34 cellular contexts compared by ENCODE assay signal in the genomic region with DNA sequence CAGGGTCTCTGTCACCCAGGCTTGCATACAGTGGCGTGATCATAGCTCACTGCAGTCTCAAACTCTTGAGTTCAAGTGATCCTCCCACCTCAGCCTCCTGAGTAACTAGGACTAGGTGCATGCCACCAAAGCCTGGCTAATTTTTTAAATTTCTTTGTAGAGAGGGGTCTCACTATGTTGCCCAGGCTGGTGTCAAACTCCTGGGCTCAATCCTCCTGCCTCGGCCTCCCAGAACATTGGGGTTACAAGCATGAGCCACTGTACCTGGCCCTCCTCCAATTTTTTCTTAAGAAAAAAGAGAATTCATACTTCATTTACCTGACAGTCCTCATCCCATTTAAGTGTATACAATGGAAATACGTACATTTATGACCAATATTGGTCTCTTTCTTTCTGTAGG.
"Had no signal": no experiment of that assay in that cellular context is flagged by ENCODE, and none has a peak within 500 bp of the region (broad histone marks: within the 10 kb centered on the region; RNA-seq: fewer than 3 reads in every experiment).

No MANE protein-coding gene starts in this region.

- H3K27ac ChIP-seq: adrenal gland, body of pancreas, SJCRH30 had no signal

- DNase-seq: activated CD4-positive, alpha-beta memory T cell treated with anti-CD3 and anti-CD28 coated beads for 36 hours; activated CD4-positive, alpha-beta T cell treated with anti-CD3 and anti-CD28 coated beads for 4 hours; activated CD4-positive, alpha-beta T cell treated with anti-CD3 and anti-CD28 coated beads, Interleukin-2, amount 50 U/mL, for 1 hour; activated CD4-positive, CD25-positive, alpha-beta regulatory T cell treated with anti-CD3 and anti-CD28 coated beads, Interleukin-2, amount 50 U/mL, for 72 hours; activated CD8-positive, alpha-beta memory T cell treated with anti-CD3 and anti-CD28 coated beads, Interleukin-2, amount 50 U/mL, for 4 hours; activated gamma-delta T cell treated with Interleukin-2 at 50 U/mL for 16 hours; activated naive CD4-positive, alpha-beta T cell treated with anti-CD3 and anti-CD28 coated beads for 36 hours; activated T-cell treated with anti-CD3 and anti-CD28 coated beads for 4 hours; activated T-cell treated with anti-CD3 and anti-CD28 coated beads, Interleukin-2, amount 50 U/mL, for 4 hours; adrenal gland; body of pancreas; caudate nucleus; Karpas-422; KBM-7; MG63; NCI-H1048; NCI-H1105 treated with DMSO at 0.1 percent for 48 hours; NCI-H1436; NCI-H1694; NCI-H1930; NCI-H2081 treated with DMSO at 0.1 percent for 48 hours; NCI-H345; NCI-H524 treated with DMSO at 0.1 percent for 48 hours; SHP77; SJCRH30 had no signal

- H3K27me3 ChIP-seq: adrenal gland, body of pancreas, MG63, SJCRH30 had no signal

- FAIRE-seq: astrocyte, bronchial epithelial cell, TTC549 had no signal

- H3K27me3 Mint-ChIP-seq: activated CD4-positive, alpha-beta memory T cell treated with anti-CD3 and anti-CD28 coated beads for 36 hours had no signal

- H3K4me1 ChIP-seq: adrenal gland, body of pancreas, SJCRH30 had no signal

- H3K4me3 ChIP-seq: adrenal gland, body of pancreas, MG63, SJCRH30, SK-N-MC had no signal

- H3K36me3 ChIP-seq: adrenal gland, SJCRH30 had no signal

- H3K27ac Mint-ChIP-seq: activated CD4-positive, alpha-beta memory T cell treated with anti-CD3 and anti-CD28 coated beads for 36 hours; activated naive CD4-positive, alpha-beta T cell treated with anti-CD3 and anti-CD28 coated beads for 36 hours; activated naive CD4-positive, alpha-beta T cell treated with anti-CD3 and anti-CD28 coated beads, Interleukin-2, amount 50 U/mL, for 72 hours; activated T-helper 1 cell treated with anti-CD3 and anti-CD28 coated beads, Interleukin-12 subunit alpha, Interleukin-12 subunit beta, Interleukin-2, Interleukin-4 antibody, amounts not matched to agents 30 ng/mL and 10 ng/mL and 1 ng/mL, durations not matched to agents 14 hours and 24 hours and 36 hours; T-helper 1 cell treated with Interleukin-12 subunit alpha and Interleukin-12 subunit beta and Interleukin-4 antibody, amounts not matched to agents 30 μg/mL and 1 μg/mL, for 36 hours; T-helper 2 cell treated with Interferon-gamma antibody and Interleukin-4, amounts not matched to agents 5 μg/mL and 100 μg/mL, for 36 hours had no signal

- H3K9me3 Mint-ChIP-seq: activated CD4-positive, alpha-beta memory T cell treated with anti-CD3 and anti-CD28 coated beads for 36 hours; activated naive CD4-positive, alpha-beta T cell treated with anti-CD3 and anti-CD28 coated beads, Interleukin-2, amount 50 U/mL, for 72 hours; activated T-helper 1 cell treated with anti-CD3 and anti-CD28 coated beads, Interleukin-12 subunit alpha, Interleukin-12 subunit beta, Interleukin-2, Interleukin-4 antibody, amounts not matched to agents 30 ng/mL and 10 ng/mL and 1 ng/mL, durations not matched to agents 14 hours and 24 hours and 36 hours; T-helper 2 cell treated with Interferon-gamma antibody and Interleukin-4, amounts not matched to agents 5 μg/mL and 100 μg/mL, for 36 hours had no signal

- H3K9me3 ChIP-seq: adrenal gland, body of pancreas, MG63, SJCRH30 had no signal

- ATAC-seq: activated naive CD4-positive, alpha-beta T cell treated with anti-CD3 and anti-CD28 coated beads, Interleukin-2, amount 50 U/mL, for 72 hours; activated T-cell treated with anti-CD3 and anti-CD28 coated beads, Interleukin-2, amount 50 U/mL, for 4 hours; body of pancreas; Panc1 had no signal

- H3K4me3 Mint-ChIP-seq: activated CD4-positive, alpha-beta memory T cell treated with anti-CD3 and anti-CD28 coated beads for 36 hours; activated naive CD4-positive, alpha-beta T cell treated with anti-CD3 and anti-CD28 coated beads for 36 hours; activated T-cell treated with anti-CD3 and anti-CD28 coated beads, Interleukin-2, amount 50 U/mL, for 4 hours; activated T-helper 1 cell treated with anti-CD3 and anti-CD28 coated beads, Interleukin-12 subunit alpha, Interleukin-12 subunit beta, Interleukin-2, Interleukin-4 antibody, amounts not matched to agents 30 ng/mL and 10 ng/mL and 1 ng/mL, durations not matched to agents 14 hours and 24 hours and 36 hours; T-helper 1 cell treated with Interleukin-12 subunit alpha and Interleukin-12 subunit beta and Interleukin-4 antibody, amounts not matched to agents 30 μg/mL and 1 μg/mL, for 36 hours; T-helper 2 cell treated with Interferon-gamma antibody and Interleukin-4, amounts not matched to agents 5 μg/mL and 100 μg/mL, for 36 hours had no signal
